1 cellular context compared by ENCODE assay signal in the genomic region with DNA sequence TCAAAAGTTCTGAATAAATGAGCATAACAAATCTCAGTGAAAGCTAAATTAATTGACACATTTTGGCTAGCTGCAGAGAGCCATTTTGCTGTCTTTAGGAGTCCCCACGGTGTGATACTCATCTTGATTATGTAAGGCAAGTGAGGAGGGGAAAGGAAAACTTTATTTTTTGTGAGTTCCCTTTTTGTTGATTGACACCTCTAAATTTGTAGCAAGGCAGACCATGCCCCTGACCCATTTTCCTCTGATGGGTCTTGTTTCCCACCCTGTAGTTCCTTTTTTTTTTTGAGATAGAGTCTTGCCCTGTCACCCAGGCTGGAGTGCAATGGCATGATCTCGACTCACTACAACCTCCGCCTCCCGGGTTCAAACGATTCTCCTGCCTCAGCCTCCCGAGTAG.
TF ChIP-seq lines count a peak whose summit lies in the region.

No MANE protein-coding gene starts in this region.

TF ChIP-seq in K562, 482 proteins besides CTCF, POLR2A, EP300 and RAD21:
- 0 out of 2 replicates have a peak, but pooled peaks have one; percentile 33 for TF ChIP-seq ZBTB40 (IDR thresholded peaks at IDR 0.05)
- no peak for TF ChIP-seq ZBTB40 (CRISPR knock-in tag; IDR thresholded peaks at IDR 0.05)
- no peak for TF ChIP-seq MXD1 (CRISPR knock-in tag; IDR thresholded peaks at IDR 0.05; ENCODE audit: borderline replicate concordance, poor library complexity, severe bottlenecking)
- TF ChIP-seq ZBTB26 (CRISPR knock-in tag; IDR thresholded peaks at IDR 0.05), result no peak
- TF ChIP-seq, protein P1, sequence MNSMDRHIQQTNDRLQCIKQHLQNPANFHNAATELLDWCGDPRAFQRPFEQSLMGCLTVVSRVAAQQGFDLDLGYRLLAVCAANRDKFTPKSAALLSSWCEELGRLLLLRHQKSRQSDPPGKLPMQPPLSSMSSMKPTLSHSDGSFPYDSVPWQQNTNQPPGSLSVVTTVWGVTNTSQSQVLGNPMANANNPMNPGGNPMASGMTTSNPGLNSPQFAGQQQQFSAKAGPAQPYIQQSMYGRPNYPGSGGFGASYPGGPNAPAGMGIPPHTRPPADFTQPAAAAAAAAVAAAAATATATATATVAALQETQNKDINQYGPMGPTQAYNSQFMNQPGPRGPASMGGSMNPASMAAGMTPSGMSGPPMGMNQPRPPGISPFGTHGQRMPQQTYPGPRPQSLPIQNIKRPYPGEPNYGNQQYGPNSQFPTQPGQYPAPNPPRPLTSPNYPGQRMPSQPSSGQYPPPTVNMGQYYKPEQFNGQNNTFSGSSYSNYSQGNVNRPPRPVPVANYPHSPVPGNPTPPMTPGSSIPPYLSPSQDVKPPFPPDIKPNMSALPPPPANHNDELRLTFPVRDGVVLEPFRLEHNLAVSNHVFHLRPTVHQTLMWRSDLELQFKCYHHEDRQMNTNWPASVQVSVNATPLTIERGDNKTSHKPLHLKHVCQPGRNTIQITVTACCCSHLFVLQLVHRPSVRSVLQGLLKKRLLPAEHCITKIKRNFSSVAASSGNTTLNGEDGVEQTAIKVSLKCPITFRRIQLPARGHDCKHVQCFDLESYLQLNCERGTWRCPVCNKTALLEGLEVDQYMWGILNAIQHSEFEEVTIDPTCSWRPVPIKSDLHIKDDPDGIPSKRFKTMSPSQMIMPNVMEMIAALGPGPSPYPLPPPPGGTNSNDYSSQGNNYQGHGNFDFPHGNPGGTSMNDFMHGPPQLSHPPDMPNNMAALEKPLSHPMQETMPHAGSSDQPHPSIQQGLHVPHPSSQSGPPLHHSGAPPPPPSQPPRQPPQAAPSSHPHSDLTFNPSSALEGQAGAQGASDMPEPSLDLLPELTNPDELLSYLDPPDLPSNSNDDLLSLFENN (IDR thresholded peaks at IDR 0.05; ENCODE audit: low read depth in 2 of 2, low read length in 2 of 2), result no peak
- TF ChIP-seq NCOA4 (IDR thresholded peaks at IDR 0.05; ENCODE audit: partially characterized antibody), result no peak
- no peak for TF ChIP-seq GABPB1 (CRISPR knock-in tag; IDR thresholded peaks at IDR 0.05)
- TF ChIP-seq, protein P2, sequence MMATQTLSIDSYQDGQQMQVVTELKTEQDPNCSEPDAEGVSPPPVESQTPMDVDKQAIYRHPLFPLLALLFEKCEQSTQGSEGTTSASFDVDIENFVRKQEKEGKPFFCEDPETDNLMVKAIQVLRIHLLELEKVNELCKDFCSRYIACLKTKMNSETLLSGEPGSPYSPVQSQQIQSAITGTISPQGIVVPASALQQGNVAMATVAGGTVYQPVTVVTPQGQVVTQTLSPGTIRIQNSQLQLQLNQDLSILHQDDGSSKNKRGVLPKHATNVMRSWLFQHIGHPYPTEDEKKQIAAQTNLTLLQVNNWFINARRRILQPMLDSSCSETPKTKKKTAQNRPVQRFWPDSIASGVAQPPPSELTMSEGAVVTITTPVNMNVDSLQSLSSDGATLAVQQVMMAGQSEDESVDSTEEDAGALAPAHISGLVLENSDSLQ (IDR thresholded peaks at IDR 0.05), result peak; percentile 67; the same call in 1 of the 2 replicates
- TF ChIP-seq PYGO2 (tag; IDR thresholded peaks at IDR 0.05), result no peak
- no peak for TF ChIP-seq HOXB6 (CRISPR knock-in tag; IDR thresholded peaks at IDR 0.05; ENCODE audit: borderline replicate concordance)
- no peak for TF ChIP-seq HMG20A (CRISPR knock-in tag; conservative IDR thresholded peaks at IDR 0.05)
TF ChIP-seq in K562: peak in this region for 2.
